ENCODE assay signal across 1 cellular context in the genomic region with DNA sequence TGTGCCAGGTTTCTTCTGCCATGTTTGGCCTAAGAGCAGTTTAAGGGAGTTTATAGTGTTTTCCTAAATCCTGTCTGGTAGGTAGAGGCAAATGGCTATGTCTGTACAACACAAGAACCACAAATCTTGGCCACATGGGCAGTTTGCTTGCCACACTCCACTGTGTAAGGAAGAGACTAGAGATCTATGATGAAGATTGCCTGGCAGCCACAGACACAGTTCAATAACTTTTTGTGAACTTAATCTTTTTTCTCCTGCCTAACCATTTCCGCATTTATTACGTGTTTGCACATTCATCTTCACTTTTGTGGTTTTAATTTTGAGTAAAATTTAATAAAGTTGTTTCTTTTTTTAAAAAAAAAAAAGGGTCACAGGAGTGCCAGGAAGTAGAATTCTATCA.
TF ChIP-seq lines count a peak whose summit lies in the region.

No MANE protein-coding gene starts in this region.

TF ChIP-seq in SK-N-SH, 30 proteins besides CTCF, POLR2A, EP300 and RAD21:
- TF ChIP-seq GABPA (IDR thresholded peaks at IDR 0.05; ENCODE audit: low read depth) (no peak), GATA2 (CRISPR knock-in tag; IDR thresholded peaks at IDR 0.05) (no peak), EZH2phosphoT487 (IDR thresholded peaks at IDR 0.05; ENCODE audit: borderline replicate concordance, low read depth) (no peak), RCOR1 (IDR thresholded peaks at IDR 0.05; ENCODE audit: low read length) (no peak), MXI1 (IDR thresholded peaks at IDR 0.05; ENCODE audit: low read depth, low read length) (no peak), MEF2A (IDR thresholded peaks at IDR 0.05; ENCODE audit: borderline replicate concordance, low read depth) (no peak), SIN3A (IDR thresholded peaks at IDR 0.05; ENCODE audit: borderline replicate concordance, low read depth, low read length) (no peak)
